Comparison of ENCODE assay signal across 1 cellular context in genomic region chr19:10835754-10836477, GRCh38.
A peak's percentile ranks its signal among the peaks of the same experiment; 100 is the strongest.
TF ChIP-seq lines count a peak whose summit lies in the region.

TMED1 (minus strand) TSS chr19:10836212; CDS start chr19:10836191, 21 bp downstream.

TF ChIP-seq in HepG2, 621 proteins besides CTCF, POLR2A, EP300 and RAD21 (continued from another document and continues in another):
- TF ChIP-seq ATF4 (CRISPR knock-in tag; IDR thresholded peaks at IDR 0.05): no peak
- TF ChIP-seq FOXC1 (CRISPR knock-in tag; IDR thresholded peaks at IDR 0.05; ENCODE audit: borderline replicate concordance): no peak
- TF ChIP-seq MED13 (CRISPR knock-in tag; IDR thresholded peaks at IDR 0.05): no peak
- TF ChIP-seq ZNF232 (CRISPR knock-in tag; IDR thresholded peaks at IDR 0.05; ENCODE audit: borderline replicate concordance): peak; percentile 61; the same call in 1 of the 2 replicates
- TF ChIP-seq MAX (IDR thresholded peaks at IDR 0.05): no peak; the same call in 1 of the 2 replicates
- no peak; the same call in 1 of the 2 replicates for TF ChIP-seq NFKB2 (CRISPR knock-in tag; IDR thresholded peaks at IDR 0.05; ENCODE audit: borderline replicate concordance)
- TF ChIP-seq HIC2 (CRISPR knock-in tag; IDR thresholded peaks at IDR 0.05; ENCODE audit: low read depth): peak; percentile 67; the same call in 1 of the 2 replicates
- TF ChIP-seq NFKBIZ (CRISPR knock-in tag; IDR thresholded peaks at IDR 0.05): no peak; the same call in 1 of the 2 replicates
- TF ChIP-seq BORCS8-MEF2B (CRISPR knock-in tag; IDR thresholded peaks at IDR 0.05): peak; percentile 21; the same call in 1 of the 2 replicates
- TF ChIP-seq ZBTB2 (CRISPR knock-in tag; IDR thresholded peaks at IDR 0.05; ENCODE audit: low read depth): no peak; the same call in 1 of the 2 replicates
- TF ChIP-seq AHR (CRISPR knock-in tag; IDR thresholded peaks at IDR 0.05): no peak
- TF ChIP-seq ZNF280D (CRISPR knock-in tag; IDR thresholded peaks at IDR 0.05): no peak
- TF ChIP-seq ZNF512B (CRISPR knock-in tag; IDR thresholded peaks at IDR 0.05; ENCODE audit: borderline replicate concordance): no peak
- no peak for TF ChIP-seq ZNF264 (CRISPR knock-in tag; IDR thresholded peaks at IDR 0.05)
- 0 out of 2 replicates have a peak, but pooled peaks have one; percentile 38 for TF ChIP-seq IKZF5 (CRISPR knock-in tag; IDR thresholded peaks at IDR 0.05)
- TF ChIP-seq ZBTB40 (IDR thresholded peaks at IDR 0.05): no peak
- TF ChIP-seq ZBTB40 (CRISPR knock-in tag; IDR thresholded peaks at IDR 0.05): no peak
- peak; percentile 68; the same call in 1 of the 2 replicates for TF ChIP-seq DRAP1 (CRISPR knock-in tag; IDR thresholded peaks at IDR 0.05)
- TF ChIP-seq ZNF644 (CRISPR knock-in tag; IDR thresholded peaks at IDR 0.05; ENCODE audit: low read depth): no peak
- no peak; the same call in 1 of the 2 replicates for TF ChIP-seq ZNF737 (CRISPR knock-in tag; IDR thresholded peaks at IDR 0.05; ENCODE audit: borderline replicate concordance)
- TF ChIP-seq E2F2 (CRISPR knock-in tag; IDR thresholded peaks at IDR 0.05; ENCODE audit: borderline replicate concordance): no peak
- TF ChIP-seq ARNT (IDR thresholded peaks at IDR 0.05): no peak
- TF ChIP-seq ZSCAN25 (CRISPR knock-in tag; IDR thresholded peaks at IDR 0.05): no peak; the same call in 1 of the 2 replicates
- TF ChIP-seq ZSCAN31 (CRISPR knock-in tag; IDR thresholded peaks at IDR 0.05; ENCODE audit: low read depth): peak; percentile 53; the same call in 1 of the 2 replicates
- TF ChIP-seq ZSCAN5A (CRISPR knock-in tag; IDR thresholded peaks at IDR 0.05; ENCODE audit: borderline replicate concordance): no peak; the same call in 1 of the 2 replicates
